ENCODE assay signal across 8 cellular contexts in the genomic region with DNA sequence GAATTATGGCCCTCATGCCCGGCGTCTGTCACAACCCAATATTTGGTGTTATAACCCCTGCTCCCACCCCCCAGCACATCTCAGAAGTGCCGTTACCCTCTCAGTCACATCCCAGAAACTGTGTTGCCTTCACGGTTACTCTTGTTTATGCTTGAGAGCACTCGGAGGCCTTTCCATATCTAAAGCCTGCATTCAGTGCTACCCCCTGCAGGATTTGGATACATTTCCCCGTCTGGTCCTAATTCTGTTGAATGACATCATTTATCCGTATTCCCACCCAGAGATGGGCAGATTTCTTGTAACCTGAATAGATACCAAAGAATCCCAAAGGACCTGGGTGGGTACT. TPM values are rescaled to one million over a fixed set of nuclear protein-coding genes. Genes with fewer than 3 reads are reported as not detected.
DNase-seq lines count a peak whose midpoint lies in the region; ATAC-seq and TF ChIP-seq lines count a peak whose summit lies in the region.

No MANE protein-coding gene starts in this region.

- peaks cover 11% of the 10 kb centered on the region for H3F3A ChIP-seq in smooth muscle cell (ENCODE audit: low read depth)

- no peaks in the 10 kb centered on the region for H4K20me1 ChIP-seq in smooth muscle cell (ENCODE audit: low read depth)

- no peaks in the 10 kb centered on the region for H3K4me1 ChIP-seq in iPS-15b (ENCODE audit: control insufficient read depth, insufficient read depth, low read length)
- peaks cover 28% of the 10 kb centered on the region for H3K4me1 ChIP-seq in smooth muscle cell (ENCODE audit: low read depth)

- H2AFZ ChIP-seq in smooth muscle cell (ENCODE audit: low read depth) = no peak overlapping the region

- peak overlapping the region; percentile 99 for H3K27ac ChIP-seq in smooth muscle cell (ENCODE audit: low read depth)

- H3K9ac ChIP-seq in iPS-15b (ENCODE audit: low read depth, low read length) (peak overlapping the region; percentile 8), smooth muscle cell (ENCODE audit: low read depth) (peak overlapping the region; percentile 99)

- DNase-seq in D341Med (ENCODE audit: low spot score) (peak; percentile 49), smooth muscle cell (lab: John Stamatoyannopoulos, UW; ENCODE audit: unreplicated experiment) (no peak), lower leg skin (ENCODE audit: low spot score in 2 of 2) (no peak), GM20000 (ENCODE audit: low spot score) (no peak)
- DNase-seq in activated naive CD8-positive, alpha-beta T cell treated with anti-CD3 and anti-CD28 coated beads, Interleukin-2, amount 10 ng/mL, durations not matched to agents 7 days and 5 days = no peak

- H3K9me3 ChIP-seq in iPS-15b (ENCODE audit: control insufficient read depth, insufficient read depth, low read length) (no peaks in the 10 kb centered on the region), smooth muscle cell (replicated peaks; ENCODE audit: low read depth) (no peaks in the 10 kb centered on the region)

- no peak for TF ChIP-seq POLR2A in lower leg skin (IDR thresholded peaks at IDR 0.05)

- H3K4me1 Mint-ChIP-seq in IgD-negative memory B cell = peaks cover 15 to 22% (median 18%) of the 10 kb centered on the region in 3 donors
- peaks cover 11% of the 10 kb centered on the region for H3K4me1 Mint-ChIP-seq in activated naive CD8-positive, alpha-beta T cell treated with anti-CD3 and anti-CD28 coated beads, Interleukin-2, amount 10 ng/mL, durations not matched to agents 7 days and 5 days

- intact Hi-C loops in lower leg skin (cut with DNase I; ENCODE audit: low total_unique reads) = no loop called here

- H3K36me3 ChIP-seq in iPS-15b (ENCODE audit: control insufficient read depth, insufficient read depth, low read length) (no peaks in the 10 kb centered on the region), smooth muscle cell (ENCODE audit: low read depth) (no peaks in the 10 kb centered on the region)

- WGBS in smooth muscle cell (ENCODE audit: low lambda C conversion rate) = 6% methylated on average over 7 of the region's 7 CpGs
- WGBS in lower leg skin, 2 donors = 3 to 5% methylated on average over 7 of the region's 7 CpGs

- peak overlapping the region; percentile 68 for H3K4me3 ChIP-seq in iPS-15b (ENCODE audit: low read depth, low read length)
- H3K4me3 ChIP-seq in smooth muscle cell = peak overlapping the region; percentile 46
- H3K4me3 ChIP-seq in lower leg skin (ENCODE audit: low read depth, poor library complexity, severe bottlenecking) = no peak overlapping the region

- H3K4me3 Mint-ChIP-seq in IgD-negative memory B cell = peak overlapping the region; percentile 76 to 98 (median 89)
- H3K4me3 Mint-ChIP-seq in activated naive CD8-positive, alpha-beta T cell treated with anti-CD3 and anti-CD28 coated beads, Interleukin-2, amount 10 ng/mL, durations not matched to agents 7 days and 5 days = peak overlapping the region; percentile 97

- H3K27me3 ChIP-seq in iPS-15b (ENCODE audit: control insufficient read depth, insufficient read depth, low read length) (peaks cover 5% of the 10 kb centered on the region), smooth muscle cell (ENCODE audit: low read depth) (no peaks in the 10 kb centered on the region)

- TF ChIP-seq CTCF in smooth muscle cell (IDR thresholded peaks at IDR 0.05; ENCODE audit: borderline replicate concordance, insufficient read depth, poor library complexity, severe bottlenecking) = no peak
- TF ChIP-seq CTCF in lower leg skin (IDR thresholded peaks at IDR 0.05) = no peak
- no peak for TF ChIP-seq CTCF in GM20000 (IDR thresholded peaks at IDR 0.05; ENCODE audit: extremely low read depth, missing control alignments)

- H3K27ac Mint-ChIP-seq in IgD-negative memory B cell = peak overlapping the region; percentile 90 to 99 (median 99)
- H3K27ac Mint-ChIP-seq in activated naive CD8-positive, alpha-beta T cell treated with anti-CD3 and anti-CD28 coated beads, Interleukin-2, amount 10 ng/mL, durations not matched to agents 7 days and 5 days = peak overlapping the region; percentile 98

- no peak for ATAC-seq in activated naive CD8-positive, alpha-beta T cell treated with anti-CD3 and anti-CD28 coated beads, Interleukin-2, amount 10 ng/mL, durations not matched to agents 7 days and 5 days (ENCODE audit: low read depth)
- ATAC-seq in GM21717 (IDR thresholded peaks at IDR 0.05; ENCODE audit: unreplicated experiment) = no peak

- H3K27me3 Mint-ChIP-seq in IgD-negative memory B cell = peaks cover 4% of the 10 kb centered on the region
- H3K27me3 Mint-ChIP-seq in activated naive CD8-positive, alpha-beta T cell treated with anti-CD3 and anti-CD28 coated beads, Interleukin-2, amount 10 ng/mL, durations not matched to agents 7 days and 5 days = peaks cover 46% of the 10 kb centered on the region

- peak overlapping the region; percentile 85 for H3K4me2 ChIP-seq in smooth muscle cell

- H3K36me3 Mint-ChIP-seq in IgD-negative memory B cell = no peaks in the 10 kb centered on the region
- peaks cover 1% of the 10 kb centered on the region for H3K36me3 Mint-ChIP-seq in activated naive CD8-positive, alpha-beta T cell treated with anti-CD3 and anti-CD28 coated beads, Interleukin-2, amount 10 ng/mL, durations not matched to agents 7 days and 5 days

- H3K79me2 ChIP-seq in smooth muscle cell (ENCODE audit: low read depth) = no peaks in the 10 kb centered on the region

- POLR2A ChIA-PET in activated naive CD8-positive, alpha-beta T cell treated with anti-CD3 and anti-CD28 coated beads, Interleukin-2, amount 10 ng/mL, durations not matched to agents 7 days and 5 days (lab: Charles Lee) = interaction anchor here (1.0 to 2.5 kb wide), 8 partner anchors 10 to 114 kb away, joined by 4 to 44 read pairs (median 11); partner anchors contain the start of gene FOS

- no peaks in the 10 kb centered on the region for H3K9me3 Mint-ChIP-seq in IgD-negative memory B cell
- no peaks in the 10 kb centered on the region for H3K9me3 Mint-ChIP-seq in activated naive CD8-positive, alpha-beta T cell treated with anti-CD3 and anti-CD28 coated beads, Interleukin-2, amount 10 ng/mL, durations not matched to agents 7 days and 5 days

RNA-seq across cellular contexts. Expression of gene FOS, which starts 19.1 kb away (rescaled TPM):
- polyA plus RNA-seq in IgD-negative memory B cell = 487 TPM
- total RNA-seq in activated naive CD8-positive, alpha-beta T cell treated with anti-CD3 and anti-CD28 coated beads, Interleukin-2, amount 10 ng/mL, durations not matched to agents 7 days and 5 days = 10 to 100 TPM; 60.3 to 61.7 TPM
- 1,280 and 1,300 TPM in 2 replicates for total RNA-seq in smooth muscle cell
- polyA plus RNA-seq in smooth muscle cell = 1,543 and 1,567 TPM in 2 replicates
- total RNA-seq in lower leg skin = 100 to 1,000 TPM; 154 to 448 (median 330) TPM
